ENCODE assay signal across 13 cellular contexts in the genomic region with DNA sequence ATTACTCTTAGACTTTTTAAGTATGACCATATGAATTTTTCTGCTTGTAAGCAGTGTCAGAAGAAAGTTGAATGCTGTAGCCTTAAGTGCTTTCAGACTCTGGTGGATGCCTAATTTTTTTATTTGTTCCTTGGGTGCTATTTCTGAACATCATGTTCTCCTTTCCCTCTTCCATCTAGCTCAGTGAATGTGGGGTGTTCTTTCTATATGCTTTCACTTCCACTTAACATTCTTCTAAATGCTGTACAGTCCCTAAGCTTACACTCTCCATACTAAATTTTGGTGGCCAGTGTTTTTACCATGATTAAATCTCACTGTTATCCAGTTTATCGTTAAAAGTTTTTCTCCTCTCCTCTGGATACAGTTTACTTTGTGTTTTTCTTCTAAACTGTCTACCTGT. TPM values are rescaled to one million over a fixed set of nuclear protein-coding genes. Genes with fewer than 3 reads are reported as not detected.
DNase-seq lines count a peak whose midpoint lies in the region; ATAC-seq and TF ChIP-seq lines count a peak whose summit lies in the region.
"Had no signal": no experiment of that assay in that cellular context is flagged by ENCODE, and none has a peak within 500 bp of the region (broad histone marks: within the 10 kb centered on the region; RNA-seq: fewer than 3 reads in every experiment).

No MANE protein-coding gene starts in this region.

- H4K5ac ChIP-seq in IMR-90 (ENCODE audit: low read depth, low read length) = peak overlapping the region; percentile 36; the same call in 1 of the 2 replicates

- H3K9me1 ChIP-seq in IMR-90 (ENCODE audit: insufficient read depth, low read length) = peaks cover 4% of the 10 kb centered on the region; the same call in 1 of the 2 replicates

- H4K8ac ChIP-seq in IMR-90 (ENCODE audit: low read depth in 2 of 2, low read length in 2 of 2) = no peak overlapping the region; a peak in 1 of 4 replicates

- H3K18ac ChIP-seq in IMR-90 (ENCODE audit: low read depth, low read length) = no peak overlapping the region; the same call in 1 of the 2 replicates

- peaks cover 4% of the 10 kb centered on the region for H3K9me3 Mint-ChIP-seq in CD8-positive, alpha-beta T cell
- peaks cover 9% of the 10 kb centered on the region for H3K9me3 Mint-ChIP-seq in activated CD4-positive, alpha-beta memory T cell treated with anti-CD3 and anti-CD28 coated beads, Interleukin-2, amount 10 ng/mL, durations not matched to agents 7 days and 5 days
- H3K9me3 Mint-ChIP-seq in natural killer cell = peaks cover 2 to 3% of the 10 kb centered on the region in 2 donors

- no peak for TF ChIP-seq RAD21 in IMR-90 (IDR thresholded peaks at IDR 0.05; ENCODE audit: low read length)

- peak overlapping the region; percentile 81 for H3K4me3 ChIP-seq in CD8-positive, alpha-beta T cell (ENCODE audit: low read depth, low read length)
- H3K4me3 ChIP-seq in IMR-90 (ENCODE audit: insufficient read depth, low read depth, low read length) = no peak overlapping the region
- no peak overlapping the region for H3K4me3 ChIP-seq in brain microvascular endothelial cell (ENCODE audit: low read depth, low read length)
- H3K4me3 ChIP-seq: thoracic aorta had no signal

- peak overlapping the region; percentile 94 for H3K27ac Mint-ChIP-seq in CD8-positive, alpha-beta T cell
- peak overlapping the region; percentile 13 for H3K27ac Mint-ChIP-seq in activated CD4-positive, alpha-beta memory T cell treated with anti-CD3 and anti-CD28 coated beads, Interleukin-2, amount 10 ng/mL, durations not matched to agents 7 days and 5 days
- peak overlapping the region; percentile 87 to 90 for H3K27ac Mint-ChIP-seq in natural killer cell

- no peak overlapping the region for H2BK120ac ChIP-seq in IMR-90 (ENCODE audit: low read depth, low read length)

- dilution Hi-C loops in IMR-90 (cut with HindIII; ENCODE audit: low sequenced_read_pairs, unreplicated experiment) = no loop called here

- intact Hi-C loops in CD8-positive, alpha-beta T cell (cut with DNase I, micrococcal nuclease) = loop anchor here in 1 of 2 experiments (10.0 kb wide), 1 partner anchor 262 kb away; no protein-coding TSS in a partner anchor
- intact Hi-C loops in IMR-90 (cut with micrococcal nuclease) = loop anchor here (10.0 kb wide), 1 partner anchor 188 kb away; no protein-coding TSS in a partner anchor
- intact Hi-C loops in natural killer cell (cut with micrococcal nuclease) = loop anchor here (10.0 kb wide), 1 partner anchor 312 kb away; a partner anchor contains a TSS

- no peak for DNase-seq in CD8-positive, alpha-beta T cell
- DNase-seq in IMR-90 = no peak
- DNase-seq in activated CD4-positive, alpha-beta memory T cell treated with anti-CD3 and anti-CD28 coated beads, Interleukin-2, amount 10 ng/mL, durations not matched to agents 7 days and 5 days = no peak
- DNase-seq in natural killer cell = no peak
- DNase-seq in foreskin melanocyte = no peak
- DNase-seq in GM19238 (ENCODE audit: insufficient read length, low spot score) = no peak
- DNase-seq in brain microvascular endothelial cell = no peak
- DNase-seq: central memory CD4-positive, alpha-beta T cell; posterior cingulate gyrus; SHP77; stimulated activated CD4-positive, alpha-beta T cell treated with anti-CD3 and anti-CD28 coated beads, Interleukin-4, amount 100 ng/mL, for 24 hours had no signal

- no peak overlapping the region for H3K27ac ChIP-seq in CD8-positive, alpha-beta T cell (ENCODE audit: low read depth, low read length)
- no peak overlapping the region for H3K27ac ChIP-seq in IMR-90 (ENCODE audit: insufficient read depth, low read length)
- no peak overlapping the region for H3K27ac ChIP-seq in brain microvascular endothelial cell
- H3K27ac ChIP-seq: thoracic aorta had no signal

- POLR2A ChIA-PET in CD8-positive, alpha-beta T cell (lab: Charles Lee) = interaction anchor here (1.0 to 1.2 kb wide), 2 partner anchors 9 to 373 kb away, joined by 3 read pairs; no protein-coding TSS in a partner anchor
- POLR2A ChIA-PET in IMR-90 (lab: Charles Lee; ENCODE audit: unreplicated experiment) = no interaction called here
- POLR2A ChIA-PET in activated CD4-positive, alpha-beta memory T cell treated with anti-CD3 and anti-CD28 coated beads, Interleukin-2, amount 10 ng/mL, durations not matched to agents 7 days and 5 days (lab: Charles Lee) = interaction anchor here (1.0 to 5.0 kb wide), 3 partner anchors 7 to 158 kb away, joined by 3 to 41 read pairs (median 40); a partner anchor contains a TSS

- no peaks in the 10 kb centered on the region for H3K27me3 ChIP-seq in CD8-positive, alpha-beta T cell (ENCODE audit: insufficient read depth, low read length)
- no peaks in the 10 kb centered on the region for H3K27me3 ChIP-seq in IMR-90 (ENCODE audit: control insufficient read depth, insufficient read depth, low read length)
- H3K27me3 ChIP-seq in brain microvascular endothelial cell (replicated peaks) = no peaks in the 10 kb centered on the region

- in situ Hi-C loops in IMR-90 (cut with MboI; ENCODE audit: low sequenced_read_pairs) (loop anchor here (10.0 kb wide), 1 partner anchor 162 kb away; a partner anchor contains a TSS), brain microvascular endothelial cell (cut with HindIII; ENCODE audit: low pct_ligation_motif_present, low sequenced_read_pairs) (no loop called here)

- H3K36me3 Mint-ChIP-seq in CD8-positive, alpha-beta T cell = peaks cover 51% of the 10 kb centered on the region
- peaks cover 80% of the 10 kb centered on the region for H3K36me3 Mint-ChIP-seq in activated CD4-positive, alpha-beta memory T cell treated with anti-CD3 and anti-CD28 coated beads, Interleukin-2, amount 10 ng/mL, durations not matched to agents 7 days and 5 days (ENCODE audit: low read depth)
- H3K36me3 Mint-ChIP-seq in natural killer cell = peaks cover 5% of the 10 kb centered on the region

- no peak for ATAC-seq in CD8-positive, alpha-beta T cell
- ATAC-seq in IMR-90 (ENCODE audit: low read depth) (no peak), natural killer cell (no peak), HG02642 (IDR thresholded peaks at IDR 0.05; ENCODE audit: poor library complexity, unreplicated experiment) (no peak)

- no peaks in the 10 kb centered on the region for H3K27me3 Mint-ChIP-seq in CD8-positive, alpha-beta T cell (ENCODE audit: low read depth)
- no peaks in the 10 kb centered on the region for H3K27me3 Mint-ChIP-seq in activated CD4-positive, alpha-beta memory T cell treated with anti-CD3 and anti-CD28 coated beads, Interleukin-2, amount 10 ng/mL, durations not matched to agents 7 days and 5 days
- H3K27me3 Mint-ChIP-seq in natural killer cell (ENCODE audit: low read depth in 2 of 2) = no peaks in the 10 kb centered on the region

- H3K9me3 ChIP-seq in CD8-positive, alpha-beta T cell (ENCODE audit: low read length) = no peaks in the 10 kb centered on the region
- H3K9me3 ChIP-seq in IMR-90 (ENCODE audit: control insufficient read depth, insufficient read depth, low read length) = no peaks in the 10 kb centered on the region; the same call in 1 of the 2 replicates
- H3K9me3 ChIP-seq: thoracic aorta had no signal

- H2BK20ac ChIP-seq in IMR-90 (ENCODE audit: low read depth, low read length) = no peak overlapping the region

- peak overlapping the region; percentile 95 for H3K4me3 Mint-ChIP-seq in CD8-positive, alpha-beta T cell
- peak overlapping the region; percentile 97 for H3K4me3 Mint-ChIP-seq in activated CD4-positive, alpha-beta memory T cell treated with anti-CD3 and anti-CD28 coated beads, Interleukin-2, amount 10 ng/mL, durations not matched to agents 7 days and 5 days
- peak overlapping the region; percentile 95 for H3K4me3 Mint-ChIP-seq in natural killer cell

- no peak overlapping the region for H4K91ac ChIP-seq in IMR-90 (ENCODE audit: insufficient read depth, low read depth, low read length)

- no peak overlapping the region for H3K14ac ChIP-seq in IMR-90 (replicated peaks; ENCODE audit: low read depth, low read length)

- H3K56ac ChIP-seq in IMR-90 (ENCODE audit: extremely low read depth, insufficient read depth, low read length) = no peak overlapping the region

- no peak for TF ChIP-seq CTCF in CD8-positive, alpha-beta T cell (IDR thresholded peaks at IDR 0.05)
- no peak for TF ChIP-seq CTCF in IMR-90 (conservative IDR thresholded peaks at IDR 0.05; ENCODE audit: low read depth, low read length)
- no peak for TF ChIP-seq CTCF in natural killer cell (IDR thresholded peaks at IDR 0.05)
- no peak for TF ChIP-seq CTCF in brain microvascular endothelial cell (IDR thresholded peaks at IDR 0.05; ENCODE audit: low read depth, low read length, missing control alignments)

- no peaks in the 10 kb centered on the region for H4K20me1 ChIP-seq in IMR-90 (ENCODE audit: insufficient read depth, low read length)

- H3K4me2 ChIP-seq in IMR-90 (ENCODE audit: low read depth, low read length) = peak overlapping the region; percentile 89

- TF ChIP-seq POLR2A in IMR-90 (IDR thresholded peaks at IDR 0.05; ENCODE audit: low read depth, low read length) = no peak

- no peak overlapping the region; the same call in 1 of the 2 replicates for H3K9ac ChIP-seq in IMR-90 (ENCODE audit: low read depth, low read length)

- peaks cover 88% of the 10 kb centered on the region for H3K4me1 Mint-ChIP-seq in CD8-positive, alpha-beta T cell (ENCODE audit: low read depth)
- H3K4me1 Mint-ChIP-seq in activated CD4-positive, alpha-beta memory T cell treated with anti-CD3 and anti-CD28 coated beads, Interleukin-2, amount 10 ng/mL, durations not matched to agents 7 days and 5 days = peaks cover 77% of the 10 kb centered on the region
- H3K4me1 Mint-ChIP-seq in natural killer cell = peaks cover 79 to 83% of the 10 kb centered on the region in 2 donors

- no peak overlapping the region for H2BK15ac ChIP-seq in IMR-90 (ENCODE audit: low read depth, low read length)

- no CpG with 5 or more reads among the region's 1 CpG for WGBS in IMR-90 (ENCODE audit: extremely low coverage in 2 of 2, insufficient read length in 1 of 2), 2 experiments

- H3K36me3 ChIP-seq in CD8-positive, alpha-beta T cell (ENCODE audit: insufficient read depth, low read length) = peaks cover 3% of the 10 kb centered on the region
- H3K36me3 ChIP-seq in IMR-90 (ENCODE audit: control insufficient read depth, insufficient read depth, low read length) (peaks cover 3% of the 10 kb centered on the region), brain microvascular endothelial cell (replicated peaks) (peaks cover 2% of the 10 kb centered on the region)
- H3K36me3 ChIP-seq: thoracic aorta had no signal

- CTCF ChIA-PET in CD8-positive, alpha-beta T cell (lab: Charles Lee) = interaction anchor here (1.0 to 8.4 kb wide), 2 partner anchors 13 to 152 kb away, joined by 3 to 70 read pairs; no protein-coding TSS in a partner anchor
- CTCF ChIA-PET in IMR-90 (lab: Yijun Ruan, JAX) = interaction anchor here (1.1 to 1.3 kb wide), 2 partner anchors 12 to 13 kb away, joined by 3 to 5 read pairs; no protein-coding TSS in a partner anchor
- CTCF ChIA-PET in activated CD4-positive, alpha-beta memory T cell treated with anti-CD3 and anti-CD28 coated beads, Interleukin-2, amount 10 ng/mL, durations not matched to agents 7 days and 5 days (lab: Charles Lee) = interaction anchor here (0.8 to 5.3 kb wide), 5 partner anchors 10 to 308 kb away, joined by 3 to 74 read pairs (median 5); a partner anchor contains a TSS

- no peak overlapping the region for H2AFZ ChIP-seq in IMR-90 (replicated peaks; ENCODE audit: low read length, poor library complexity)

- H2AK9ac ChIP-seq in IMR-90 (replicated peaks; ENCODE audit: low read depth, low read length, poor library complexity) = no peak overlapping the region

- no TSS peak for BruUV-seq in IMR-90 (replicated peaks; lab: Mats Ljungman, UMichigan)

- no peak overlapping the region for H2BK5ac ChIP-seq in IMR-90 (ENCODE audit: low read depth, low read length, poor library complexity, severe bottlenecking)

- H3K4ac ChIP-seq in IMR-90 (ENCODE audit: low read depth, low read length) = no peak overlapping the region

- H3K23ac ChIP-seq in IMR-90 (ENCODE audit: low read depth, low read length) = peak overlapping the region; percentile 22; the same call in 1 of the 2 replicates

- peaks cover 39% of the 10 kb centered on the region for H3K4me1 ChIP-seq in CD8-positive, alpha-beta T cell (ENCODE audit: insufficient read depth, low read length)
- H3K4me1 ChIP-seq in IMR-90 (ENCODE audit: control insufficient read depth, insufficient read depth, low read length) = peaks cover 5% of the 10 kb centered on the region

- H3K79me1 ChIP-seq in IMR-90 (ENCODE audit: low read depth in 1 of 2, low read length in 2 of 2) = peaks cover 16 to 58% of the 10 kb centered on the region in 2 experiments

- no peak overlapping the region for H2AK5ac ChIP-seq in IMR-90 (ENCODE audit: low read depth, low read length)

RNA-seq across cellular contexts. Expression of a gene that starts 3.6 kb away (rescaled TPM):
- total RNA-seq in CD8-positive, alpha-beta T cell = 10 to 100 TPM; 18.7 TPM
- 7.0 and 14.4 TPM in 2 replicates for total RNA-seq in IMR-90 (2012; rRNA removed)
- 5.9 and 8.9 TPM in 2 replicates for polyA plus RNA-seq in IMR-90 (2012; rRNA removed)
- polyA plus RNA-seq in IMR-90 (2012; cell fraction: cytosol; rRNA removed) = 0.92 and 1.5 TPM in 2 replicates
- polyA plus RNA-seq in IMR-90 (2012; cell fraction: nucleus; rRNA removed; ENCODE audit: low replicate concordance) = 1.2 and 3.3 TPM in 2 replicates
- 10 to 100 TPM; 79.0 to 85.1 TPM for total RNA-seq in activated CD4-positive, alpha-beta memory T cell treated with anti-CD3 and anti-CD28 coated beads, Interleukin-2, amount 10 ng/mL, durations not matched to agents 7 days and 5 days
- total RNA-seq in natural killer cell = 10 to 100 TPM; 28.3 to 32.7 (median 29.5) TPM

Comparison
In these comparisons a context has a peak if more than half of its experiments do, and no peak if none do; other contexts are left out.
1. H3K27ac Mint-ChIP-seq: peak in every context shown above with its lines; median percentile 94 in CD8-positive, alpha-beta T cell; 88 in natural killer cell; 13 in activated CD4-positive, alpha-beta memory T cell treated with anti-CD3 and anti-CD28 coated beads, Interleukin-2, amount 10 ng/mL, durations not matched to agents 7 days and 5 days.